In genomic region chr1:205258313-205259176, GRCh38 we compare ENCODE assay signal across 10 cellular contexts. TPM values are rescaled to one million over a fixed set of nuclear protein-coding genes. Genes with fewer than 3 reads are reported as not detected.
DNase-seq lines count a peak whose midpoint lies in the region; ATAC-seq and TF ChIP-seq lines count a peak whose summit lies in the region.
"Had no signal": no experiment of that assay in that cellular context is flagged by ENCODE, and none has a peak within 500 bp of the region (broad histone marks: within the 10 kb centered on the region; RNA-seq: fewer than 3 reads in every experiment).

No MANE protein-coding gene starts in this region.

- H3K27ac Mint-ChIP-seq in dendritic cell treated with granulocyte-macrophage colony-stimulating factor and Interleukin-4, amounts not matched to agents 40 ng/mL and 50 ng/mL, for 4 days = peak overlapping the region; percentile 61
- H3K27ac Mint-ChIP-seq in neural progenitor cell = peak overlapping the region; percentile 54

- peaks cover 18% of the 10 kb centered on the region for H4K20me1 ChIP-seq in neural progenitor cell (ENCODE audit: low read depth)

- no peak overlapping the region for H3K9ac ChIP-seq in neural progenitor cell

- H3K4me3 Mint-ChIP-seq in dendritic cell treated with granulocyte-macrophage colony-stimulating factor and Interleukin-4, amounts not matched to agents 40 ng/mL and 50 ng/mL, for 4 days = no peak overlapping the region
- no peak overlapping the region for H3K4me3 Mint-ChIP-seq in neural progenitor cell

- no peaks in the 10 kb centered on the region for H3K27me3 ChIP-seq in neural progenitor cell
- H3K27me3 ChIP-seq in ascending aorta = no peaks in the 10 kb centered on the region

- H3K9me3 Mint-ChIP-seq in dendritic cell treated with granulocyte-macrophage colony-stimulating factor and Interleukin-4, amounts not matched to agents 40 ng/mL and 50 ng/mL, for 4 days = no peaks in the 10 kb centered on the region
- H3K9me3 Mint-ChIP-seq in neural progenitor cell = no peaks in the 10 kb centered on the region

- no peak for TF ChIP-seq CTCF in neural progenitor cell (IDR thresholded peaks at IDR 0.05)
- no peak for TF ChIP-seq CTCF in ascending aorta (IDR thresholded peaks at IDR 0.05)

- no peaks in the 10 kb centered on the region for H3K79me2 ChIP-seq in neural progenitor cell (ENCODE audit: low read depth)

- H3K9me3 ChIP-seq in neural progenitor cell (ENCODE audit: low read depth) (no peaks in the 10 kb centered on the region), ascending aorta (no peaks in the 10 kb centered on the region)

- intact Hi-C loops in dendritic cell treated with granulocyte-macrophage colony-stimulating factor and Interleukin-4, amounts not matched to agents 40 ng/mL and 50 ng/mL, for 4 days (cut with micrococcal nuclease) = loop anchor here (5.0 kb wide), 2 partner anchors 46 to 136 kb away; partner anchors contain the start of genes DSTYK and RBBP5
- intact Hi-C loops in ascending aorta (cut with DNase I) = loop anchor here (5.0 kb wide), 4 partner anchors 46 to 281 kb away; partner anchors contain the start of gene DSTYK

- no peaks in the 10 kb centered on the region for H3K36me3 ChIP-seq in neural progenitor cell
- H3K36me3 ChIP-seq in ascending aorta = no peaks in the 10 kb centered on the region

- H3F3A ChIP-seq in neural progenitor cell (ENCODE audit: low read depth) = peaks cover 3% of the 10 kb centered on the region

- no peak overlapping the region for H2AFZ ChIP-seq in neural progenitor cell (replicated peaks)

- peak; percentile 99 for DNase-seq in COLO829 (ENCODE audit: low spot score)
- DNase-seq in NCI-H460 (ENCODE audit: extremely low read depth, low read depth) = peak; percentile 35
- DNase-seq in neural progenitor cell (ENCODE audit: low spot score) = no peak
- no peak for DNase-seq in ascending aorta (ENCODE audit: low spot score in 2 of 2)
- no peak for DNase-seq in NCI-H2171 treated with DMSO at 0.1 percent for 48 hours (lab: John Stamatoyannopoulos, UW)
- DNase-seq: activated gamma-delta T cell; stimulated activated naive CD4-positive, alpha-beta T cell had no signal

- no peak overlapping the region for H3K4me3 ChIP-seq in neural progenitor cell
- H3K4me3 ChIP-seq in ascending aorta = no peak overlapping the region

- no peak for ATAC-seq in GM18511 (IDR thresholded peaks at IDR 0.05; ENCODE audit: unreplicated experiment)
- no peak for ATAC-seq in HG02840 (IDR thresholded peaks at IDR 0.05; ENCODE audit: low FRiP score, unreplicated experiment)

- peaks cover 31% of the 10 kb centered on the region for H3K4me1 ChIP-seq in neural progenitor cell
- peaks cover 0 to 4% of the 10 kb centered on the region in 2 donors for H3K4me1 ChIP-seq in ascending aorta

- H3K4me2 ChIP-seq in neural progenitor cell = no peak overlapping the region

- peaks cover 64% of the 10 kb centered on the region for H3K36me3 Mint-ChIP-seq in dendritic cell treated with granulocyte-macrophage colony-stimulating factor and Interleukin-4, amounts not matched to agents 40 ng/mL and 50 ng/mL, for 4 days (ENCODE audit: low read depth)
- no peaks in the 10 kb centered on the region for H3K36me3 Mint-ChIP-seq in neural progenitor cell

- peaks cover 23% of the 10 kb centered on the region for H3K27me3 Mint-ChIP-seq in dendritic cell treated with granulocyte-macrophage colony-stimulating factor and Interleukin-4, amounts not matched to agents 40 ng/mL and 50 ng/mL, for 4 days
- peaks cover 2% of the 10 kb centered on the region for H3K27me3 Mint-ChIP-seq in neural progenitor cell (ENCODE audit: insufficient read depth, low read depth)

- peaks cover 94% of the 10 kb centered on the region for H3K4me1 Mint-ChIP-seq in dendritic cell treated with granulocyte-macrophage colony-stimulating factor and Interleukin-4, amounts not matched to agents 40 ng/mL and 50 ng/mL, for 4 days (ENCODE audit: low read depth)
- peaks cover 26% of the 10 kb centered on the region for H3K4me1 Mint-ChIP-seq in neural progenitor cell

- H3K27ac ChIP-seq in neural progenitor cell (no peak overlapping the region), ascending aorta (no peak overlapping the region)

RNA-seq across cellular contexts. Expression of gene TMCC2, which starts 30.8 kb away (rescaled TPM):
- total RNA-seq in NCI-H460 (2014; rRNA removed; shearing (Covaris generic)) = 1.5 and 1.8 TPM in 2 replicates
- polyA plus RNA-seq in NCI-H460 (2014; cell fraction: nucleus; rRNA removed) = 1.7 and 4.0 TPM in 2 replicates
- 7.1 and 12.1 TPM in 2 replicates for total RNA-seq in neural progenitor cell (ENCODE audit: low replicate concordance)
- 5.2 TPM for total RNA-seq in ascending aorta

RNA-seq across cellular contexts. Expression of gene DSTYK, which starts 47.0 kb away (rescaled TPM):
- total RNA-seq in NCI-H460 (2014; rRNA removed; shearing (Covaris generic)) = 14.2 and 14.6 TPM in 2 replicates
- 7.3 and 10.4 TPM in 2 replicates for polyA plus RNA-seq in NCI-H460 (2014; cell fraction: nucleus; rRNA removed)
- total RNA-seq in neural progenitor cell (ENCODE audit: low replicate concordance) (12.1 and 13.0 TPM in 2 replicates), ascending aorta (8.1 TPM)

Comparison
In these comparisons a context has a peak if more than half of its experiments do, and no peak if none do; other contexts are left out.
1. DNase-seq: peak in COLO829 (single experiment) and NCI-H460 (single experiment); none in neural progenitor cell (single experiment), ascending aorta (0 of 2) and NCI-H2171 treated with DMSO at 0.1 percent for 48 hours (single experiment).